ENCODE assay signal across 25 cellular contexts in genomic region chrX:119735467-119735866, GRCh38. TPM values are rescaled to one million over a fixed set of nuclear protein-coding genes. Genes with fewer than 3 reads are reported as not detected.
DNase-seq lines count a peak whose midpoint lies in the region; ATAC-seq, FAIRE-seq and TF ChIP-seq lines count a peak whose summit lies in the region.
"Had no signal": no experiment of that assay in that cellular context is flagged by ENCODE, and none has a peak within 500 bp of the region (broad histone marks: within the 10 kb centered on the region; RNA-seq: fewer than 3 reads in every experiment).

No MANE protein-coding gene starts in this region.

- H3K27me3 ChIP-seq in SK-N-SH (ENCODE audit: insufficient read depth) (peaks cover 38% of the 10 kb centered on the region; the same call in 1 of the 2 replicates), psoas muscle (ENCODE audit: insufficient read depth in 3 of 3, low read length in 2 of 3) (no peaks in the 10 kb centered on the region), testis (no peaks in the 10 kb centered on the region)
- H3K27me3 ChIP-seq: foreskin keratinocyte, left lung, right lobe of liver, transverse colon had no signal

- H3K4me1 ChIP-seq in SK-N-SH (ENCODE audit: control insufficient read depth in 1 of 2, insufficient read depth in 2 of 2, low read depth in 1 of 2, low read length in 1 of 2) (peaks cover 4 to 14% of the 10 kb centered on the region in 2 experiments; a peak in 1 of 4 replicates), psoas muscle (no peaks in the 10 kb centered on the region), testis (no peaks in the 10 kb centered on the region)
- H3K4me1 ChIP-seq: foreskin keratinocyte, pancreas, transverse colon had no signal

- in situ Hi-C loops in Caki2 (cut with HindIII; ENCODE audit: low pct_unique_long_range_greater_than_20kb, low sequenced_read_pairs) = no loop called here

- intact Hi-C loops in psoas muscle (cut with DNase I) (no loop called here), testis (cut with DNase I; ENCODE audit: low total_unique reads) (no loop called here)

- no peaks in the 10 kb centered on the region for H3K79me2 ChIP-seq in SK-N-SH (ENCODE audit: insufficient read depth)

- FAIRE-seq in HTR-8/SVneo (lab: Jason Lieb, UNC) = no peak
- FAIRE-seq: pancreas had no signal

- ATAC-seq in psoas muscle = peak; percentile 61 to 81 (median 76)
- ATAC-seq: activated naive CD4-positive, alpha-beta T cell treated with anti-CD3 and anti-CD28 coated beads, Interleukin-2, amount 50 U/mL, for 72 hours; activated T-helper 17 cell treated with anti-CD3 and anti-CD28 coated beads, Interleukin-2, amount 50 U/mL, for 72 hours; CD8-positive, alpha-beta T cell; esophagus mucosa; foreskin keratinocyte; stimulated activated naive CD8-positive, alpha-beta T cell treated with anti-CD3 and anti-CD28 coated beads, Interleukin-15, amount 100 ng/mL, for 72 hours; WTC11 had no signal

- no peak overlapping the region for H2AFZ ChIP-seq in SK-N-SH (ENCODE audit: low read depth)

- H3K27ac ChIP-seq in SK-N-SH (ENCODE audit: low read depth in 2 of 2, low read length in 1 of 2) = no peak overlapping the region
- H3K27ac ChIP-seq in psoas muscle = peak overlapping the region; percentile 25
- no peak overlapping the region for H3K27ac ChIP-seq in testis
- H3K27ac ChIP-seq: foreskin keratinocyte, left lung, pancreas, right lobe of liver, transverse colon had no signal

- no peaks in the 10 kb centered on the region for H3K9me2 ChIP-seq in SK-N-SH

- WGBS in SK-N-SH (ENCODE audit: low lambda C conversion rate) = 0% methylated on average over 1 of the region's 6 CpGs
- WGBS in psoas muscle, 3 donors = 22 to 40% (median 28%) methylated on average over 5 to 6 of the region's 6 CpGs
- WGBS in testis, 2 donors = 90% methylated on average over 5 of the region's 6 CpGs; no CpG with 5 or more reads in 1 of the 2 donors

- TF ChIP-seq EP300 in SK-N-SH (IDR thresholded peaks at IDR 0.05; ENCODE audit: borderline replicate concordance in 1 of 2, low read depth in 1 of 2, low read length in 1 of 2) = no peak

- no peak for TF ChIP-seq POLR2A in testis (IDR thresholded peaks at IDR 0.05)

- H3K9ac ChIP-seq in SK-N-SH = no peak overlapping the region

- no peaks in the 10 kb centered on the region for H4K20me1 ChIP-seq in SK-N-SH (ENCODE audit: insufficient read depth)

- no peak overlapping the region for H3K4me3 ChIP-seq in SK-N-SH (ENCODE audit: low read depth in 2 of 2, low read length in 1 of 2)
- no peak overlapping the region for H3K4me3 ChIP-seq in psoas muscle
- no peak overlapping the region for H3K4me3 ChIP-seq in testis
- H3K4me3 ChIP-seq: coronary artery, left lung, pancreas, right lobe of liver, transverse colon had no signal

- H3K4me2 ChIP-seq in SK-N-SH = no peak overlapping the region

- H3K36me3 ChIP-seq in SK-N-SH (replicated peaks in 1 of 2; ENCODE audit: control insufficient read depth in 1 of 2, insufficient read depth in 2 of 2, low read length in 1 of 2) (no peaks in the 10 kb centered on the region), psoas muscle (ENCODE audit: insufficient read depth in 1 of 2, low read depth in 1 of 2) (no peaks in the 10 kb centered on the region), testis (ENCODE audit: low read depth, missing control alignments) (no peaks in the 10 kb centered on the region)
- H3K36me3 ChIP-seq: left lung, pancreas, right lobe of liver, transverse colon had no signal

- TF ChIP-seq CTCF in SK-N-SH (IDR thresholded peaks at IDR 0.05) (no peak), psoas muscle (IDR thresholded peaks at IDR 0.05) (no peak), testis (IDR thresholded peaks at IDR 0.05) (no peak)

- CTCF ChIA-PET in HEK293T (lab: Yijun Ruan, JAX) = interaction anchor here (0.6 to 1.1 kb wide), 3 partner anchors 13 to 220 kb away, joined by 3 to 4 read pairs (median 3); no protein-coding TSS in a partner anchor
- CTCF ChIA-PET in SK-N-SH (lab: Yijun Ruan, JAX) = interaction anchor here (0.7 to 2.6 kb wide), 7 partner anchors 17 to 247 kb away, joined by 3 to 6 read pairs (median 5); no protein-coding TSS in a partner anchor

- H3K9me3 ChIP-seq in SK-N-SH (no peaks in the 10 kb centered on the region), psoas muscle (no peaks in the 10 kb centered on the region), testis (no peaks in the 10 kb centered on the region)
- H3K9me3 ChIP-seq: left lung, pancreas, right lobe of liver, transverse colon had no signal

- DNase-seq in Caki2 (ENCODE audit: low read depth) (peak; percentile 71), HEK293T (ENCODE audit: extremely low spot score) (peak; percentile 8), SK-N-SH (peak; percentile 40), psoas muscle (peak in 1 of 2 donors; percentile 21), HTR-8/SVneo (ENCODE audit: insufficient read length, low spot score) (no peak), testis (no peak)
- no peak for DNase-seq in activated CD4-positive, alpha-beta T cell treated with anti-CD3 and anti-CD28 coated beads for 4 hours
- DNase-seq: activated CD4-positive, alpha-beta T cell treated with anti-CD3 and anti-CD28 coated beads, Interleukin-2, amount 50 U/mL, for 48 hours; activated CD8-positive, alpha-beta memory T cell treated with anti-CD3 and anti-CD28 coated beads, Interleukin-2, amount 50 U/mL, for 48 hours; CD8-positive, alpha-beta T cell; foreskin keratinocyte; HCEC 1CT; IMR-90; stimulated activated CD4-positive, alpha-beta T cell treated with anti-CD3 and anti-CD28 coated beads, Interleukin-15, amount 100 ng/mL, for 24 hours; stimulated activated naive CD8-positive, alpha-beta T cell treated with anti-CD3 and anti-CD28 coated beads, Interleukin-15, amount 100 ng/mL, for 72 hours; T-helper 9 cell had no signal

- POLR2A ChIA-PET in HEK293T (lab: Yijun Ruan, JAX) = interaction anchor here (0.9 kb wide), 1 partner anchor 131 kb away, joined by 3 read pairs; no protein-coding TSS in a partner anchor
- POLR2A ChIA-PET in SK-N-SH (lab: Yijun Ruan, JAX) = no interaction called here

- no peaks in the 10 kb centered on the region for H3F3A ChIP-seq in SK-N-SH (replicated peaks; ENCODE audit: insufficient read depth)

- TF ChIP-seq RAD21 in SK-N-SH (IDR thresholded peaks at IDR 0.05; ENCODE audit: low read length) = no peak

TF ChIP-seq in HEK293T, 16 proteins besides CTCF, POLR2A, EP300 and RAD21 (continues in another document):
- no peak for TF ChIP-seq HDGF (IDR thresholded peaks at IDR 0.05; ENCODE audit: borderline replicate concordance)
- TF ChIP-seq BHLHE40 (IDR thresholded peaks at IDR 0.05; ENCODE audit: borderline replicate concordance) = no peak
- TF ChIP-seq, protein P1, sequence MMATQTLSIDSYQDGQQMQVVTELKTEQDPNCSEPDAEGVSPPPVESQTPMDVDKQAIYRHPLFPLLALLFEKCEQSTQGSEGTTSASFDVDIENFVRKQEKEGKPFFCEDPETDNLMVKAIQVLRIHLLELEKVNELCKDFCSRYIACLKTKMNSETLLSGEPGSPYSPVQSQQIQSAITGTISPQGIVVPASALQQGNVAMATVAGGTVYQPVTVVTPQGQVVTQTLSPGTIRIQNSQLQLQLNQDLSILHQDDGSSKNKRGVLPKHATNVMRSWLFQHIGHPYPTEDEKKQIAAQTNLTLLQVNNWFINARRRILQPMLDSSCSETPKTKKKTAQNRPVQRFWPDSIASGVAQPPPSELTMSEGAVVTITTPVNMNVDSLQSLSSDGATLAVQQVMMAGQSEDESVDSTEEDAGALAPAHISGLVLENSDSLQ (IDR thresholded peaks at IDR 0.05) = no peak
- TF ChIP-seq LEF1 (IDR thresholded peaks at IDR 0.05; ENCODE audit: borderline replicate concordance) = no peak
- no peak for TF ChIP-seq L3MBTL2 (conservative IDR thresholded peaks at IDR 0.05)

TF ChIP-seq in SK-N-SH, 30 proteins besides CTCF, POLR2A, EP300 and RAD21 (continues in another document):
- TF ChIP-seq TEAD4 (IDR thresholded peaks at IDR 0.05; ENCODE audit: borderline replicate concordance, insufficient read depth) (no peak), RXRA (IDR thresholded peaks at IDR 0.05; ENCODE audit: borderline replicate concordance, low read depth) (no peak), RCOR1 (IDR thresholded peaks at IDR 0.05; ENCODE audit: low read length) (no peak), POLR2AphosphoS5 (IDR thresholded peaks at IDR 0.05; ENCODE audit: low read depth, low read length) (no peak), FOSL2 (IDR thresholded peaks at IDR 0.05; ENCODE audit: borderline replicate concordance, low read depth) (no peak), NFIC (IDR thresholded peaks at IDR 0.05; ENCODE audit: borderline replicate concordance) (no peak), EZH2phosphoT487 (IDR thresholded peaks at IDR 0.05; ENCODE audit: borderline replicate concordance, low read depth) (no peak), CHD2 (IDR thresholded peaks at IDR 0.05; ENCODE audit: low read length, partially characterized antibody) (no peak), GABPA (IDR thresholded peaks at IDR 0.05; ENCODE audit: low read depth) (no peak), MEF2A (IDR thresholded peaks at IDR 0.05; ENCODE audit: borderline replicate concordance, low read depth) (no peak)

RNA-seq across cellular contexts. Expression of gene SOWAHD, which starts 22.9 kb away (rescaled TPM):
- 1.5 TPM in 1 of 2 replicates, not detected in the other for total RNA-seq in Caki2 (2014; rRNA removed; shearing (Covaris generic); ENCODE audit: low replicate concordance)
- polyA plus RNA-seq in SK-N-SH (2012; rRNA removed) (0.20 and 0.32 TPM in 2 replicates), psoas muscle (under 1 TPM in 2 of 3 donors, not detected in 1; 0.03 TPM), testis (ENCODE audit: insufficient read depth, low read depth, low replicate concordance) (8.9 TPM)
- polyA plus RNA-seq in SK-N-SH (2012; cell fraction: cytosol; rRNA removed) = 0.13 and 0.18 TPM in 2 replicates
- 0.16 and 0.24 TPM in 2 replicates for polyA plus RNA-seq in SK-N-SH (2012; cell fraction: nucleus; rRNA removed)
- total RNA-seq in psoas muscle (not detected), testis (10 to 100 TPM; 12.6 to 21.4 TPM)
- total RNA-seq: esophagus mucosa had no signal

RNA-seq across cellular contexts. Expression of gene SEPTIN6, which starts 42.5 kb away (rescaled TPM):
- total RNA-seq in Caki2 (2014; rRNA removed; shearing (Covaris generic); ENCODE audit: low replicate concordance) = 5.3 and 11.7 TPM in 2 replicates
- polyA plus RNA-seq in SK-N-SH (2012; rRNA removed) (33.1 and 36.3 TPM in 2 replicates), psoas muscle (1 to 10 TPM; 2.3 to 3.1 (median 2.8) TPM), testis (ENCODE audit: insufficient read depth, low read depth, low replicate concordance) (80.2 TPM)
- polyA plus RNA-seq in SK-N-SH (2012; cell fraction: cytosol; rRNA removed) = 29.5 and 36.9 TPM in 2 replicates
- polyA plus RNA-seq in SK-N-SH (2012; cell fraction: nucleus; rRNA removed) = 22.0 and 24.7 TPM in 2 replicates
- total RNA-seq in psoas muscle (1 to 10 TPM; 2.2 to 3.8 (median 3.0) TPM), testis (100 to 1,000 TPM; 187 to 250 TPM)

RNA-seq across cellular contexts. Expression of gene RPL39, which starts 56.0 kb away (rescaled TPM):
- 2,019 and 2,237 TPM in 2 replicates for total RNA-seq in Caki2 (2014; rRNA removed; shearing (Covaris generic); ENCODE audit: low replicate concordance)
- polyA plus RNA-seq in SK-N-SH (2012; rRNA removed) = 4,443 and 5,368 TPM in 2 replicates
- polyA plus RNA-seq in SK-N-SH (2012; cell fraction: cytosol; rRNA removed) = 7,639 and 8,806 TPM in 2 replicates
- polyA plus RNA-seq in SK-N-SH (2012; cell fraction: nucleus; rRNA removed) = 475 and 761 TPM in 2 replicates
- 1,000 to 10,000 TPM; 1,072 to 1,581 (median 1,334) TPM for total RNA-seq in psoas muscle
- polyA plus RNA-seq in psoas muscle = 1,000 to 10,000 TPM; 4,009 to 6,099 (median 4,489) TPM
- total RNA-seq in testis = 1,000 to 10,000 TPM in 1 of 2 donors, 100 to 1,000 TPM in 1; 442 to 1,133 TPM
- 1,045 TPM for polyA plus RNA-seq in testis (ENCODE audit: insufficient read depth, low read depth, low replicate concordance)

Comparison
In these comparisons a context has a peak if more than half of its experiments do, and no peak if none do; other contexts are left out.
1. DNase-seq: peak in Caki2 (single experiment), HEK293T (single experiment) and SK-N-SH (single experiment); none in HTR-8/SVneo (single experiment), activated CD4-positive, alpha-beta T cell treated with anti-CD3 and anti-CD28 coated beads for 4 hours (0 of 2) and testis (single experiment).
2. RNA of gene SEPTIN6, which starts 42.5 kb away (total RNA-seq): 187 to 250 TPM in testis; 5.3 to 11.7 TPM in Caki2 and 2.2 to 3.8 TPM in psoas muscle; every median in the first group is over 10 times any median in the second.